9 cellular contexts compared by ENCODE assay signal in genomic region chr21:26842300-26842699, GRCh38. TPM values are rescaled to one million over a fixed set of nuclear protein-coding genes. Genes with fewer than 3 reads are reported as not detected.
DNase-seq lines count a peak whose midpoint lies in the region; ATAC-seq and TF ChIP-seq lines count a peak whose summit lies in the region.
"Had no signal": no experiment of that assay in that cellular context is flagged by ENCODE, and none has a peak within 500 bp of the region (broad histone marks: within the 10 kb centered on the region; RNA-seq: fewer than 3 reads in every experiment).

No MANE protein-coding gene starts in this region.

- H3K27me3 Mint-ChIP-seq in naive thymus-derived CD8-positive, alpha-beta T cell = peaks cover 40 to 80% (median 62%) of the 10 kb centered on the region in 5 donors

- ATAC-seq in naive thymus-derived CD8-positive, alpha-beta T cell = no peak

- POLR2A ChIA-PET in naive thymus-derived CD8-positive, alpha-beta T cell (lab: Charles Lee) = no interaction called here

- DNase-seq in AG10803 (ENCODE audit: low read depth) (peak; percentile 81), LHCN-M2 (ENCODE audit: low read depth) (peak; percentile 57), epithelial cell of prostate (ENCODE audit: low read depth, low spot score) (no peak), HAP-1 (ENCODE audit: low spot score in 2 of 2) (no peak), NCI-H1105 (lab: John Stamatoyannopoulos, UW) (no peak), NK-92 (lab: John Stamatoyannopoulos, UW; ENCODE audit: unreplicated experiment) (no peak)
- no peak for DNase-seq in naive thymus-derived CD8-positive, alpha-beta T cell
- DNase-seq: MV-4-11 had no signal

- no peak overlapping the region for H3K4me3 Mint-ChIP-seq in naive thymus-derived CD8-positive, alpha-beta T cell

- H3K27ac Mint-ChIP-seq in naive thymus-derived CD8-positive, alpha-beta T cell = peak overlapping the region in 1 of 10 donors; percentile 36

- no peaks in the 10 kb centered on the region for H3K9me3 ChIP-seq in neuron (ENCODE audit: low read length)
- no peaks in the 10 kb centered on the region for H3K9me3 ChIP-seq in HAP-1

- peak overlapping the region; percentile 66 for H3K27ac ChIP-seq in epithelial cell of prostate

- H3K4me1 ChIP-seq in neuron (ENCODE audit: insufficient read depth, low read length) (peaks cover 24% of the 10 kb centered on the region), HAP-1 (peaks cover 11% of the 10 kb centered on the region)

- H3K36me3 Mint-ChIP-seq in naive thymus-derived CD8-positive, alpha-beta T cell = no peaks in the 10 kb centered on the region

- peak overlapping the region; percentile 95 for H2AFZ ChIP-seq in neuron (ENCODE audit: low read depth, low read length)

- H3K9me3 Mint-ChIP-seq in naive thymus-derived CD8-positive, alpha-beta T cell = peaks cover 0 to 3% (median 0%) of the 10 kb centered on the region in 9 donors

- in situ Hi-C loops in HAP-1 (cut with MboI; ENCODE audit: low sequenced_read_pairs) = no loop called here

- H3K4me3 ChIP-seq in AG10803 (ENCODE audit: low read length) (peak overlapping the region; percentile 98), neuron (ENCODE audit: low read length) (no peak overlapping the region), HAP-1 (no peak overlapping the region)

- 0 out of 2 replicates have a peak, but pooled peaks have one; percentile 9 for TF ChIP-seq CTCF in AG10803 (conservative IDR thresholded peaks at IDR 0.05; ENCODE audit: low read length)

- peaks cover 19 to 51% (median 37%) of the 10 kb centered on the region in 4 donors for H3K4me1 Mint-ChIP-seq in naive thymus-derived CD8-positive, alpha-beta T cell

- peaks cover 19% of the 10 kb centered on the region for H3K36me3 ChIP-seq in neuron (ENCODE audit: insufficient read depth, low read length)
- peaks cover 46% of the 10 kb centered on the region for H3K36me3 ChIP-seq in HAP-1 (replicated peaks)

- H3K27me3 ChIP-seq in neuron (ENCODE audit: insufficient read depth, low read length) (no peaks in the 10 kb centered on the region), HAP-1 (ENCODE audit: low read depth) (peaks cover 13% of the 10 kb centered on the region)

RNA-seq across cellular contexts. Expression of gene ADAMTS1, which starts 2.9 kb away (rescaled TPM):
- total RNA-seq in LHCN-M2 (2014; rRNA removed) = 82.8 and 101 TPM in 2 replicates
- polyA plus RNA-seq in LHCN-M2 (2012) = 75.9 TPM
- total RNA-seq in naive thymus-derived CD8-positive, alpha-beta T cell = not detected
- polyA plus RNA-seq in naive thymus-derived CD8-positive, alpha-beta T cell = under 1 TPM; 0.09 to 0.45 (median 0.14) TPM

Comparison
In these comparisons a context has a peak if more than half of its experiments do, and no peak if none do; other contexts are left out.
1. DNase-seq: peak in AG10803 (single experiment) and LHCN-M2 (single experiment); none in epithelial cell of prostate (single experiment), HAP-1 (0 of 2), naive thymus-derived CD8-positive, alpha-beta T cell (0 of 10), NCI-H1105 (single experiment) and NK-92 (single experiment).
2. RNA of gene ADAMTS1, which starts 2.9 kb away (total RNA-seq): 82.8 to 101 TPM in LHCN-M2; not detected in naive thymus-derived CD8-positive, alpha-beta T cell; every median in the first group is over 10 times any median in the second.